In genomic region chr16:67248401-67249177, GRCh38 we compare ENCODE assay signal across 1 cellular context.
TF ChIP-seq lines count a peak whose summit lies in the region.

Gene SLC9A5, plus strand, starts transcription at chr16:67248979. Its CDS starts 36 bp downstream, at chr16:67249015.

TF ChIP-seq in HepG2, 621 proteins besides CTCF, POLR2A, EP300 and RAD21 (continued from another document and continues in another):
- TF ChIP-seq CSRNP2 (CRISPR knock-in tag; conservative IDR thresholded peaks at IDR 0.05; ENCODE audit: low read depth) (no peak), ZBTB10 (CRISPR knock-in tag; IDR thresholded peaks at IDR 0.05; ENCODE audit: borderline replicate concordance) (peak; percentile 68; the same call in 1 of the 2 replicates), CSRNP1 (CRISPR knock-in tag; IDR thresholded peaks at IDR 0.05) (0 out of 2 replicates have a peak, but pooled peaks have one; percentile 81), ZNF253 (CRISPR knock-in tag; IDR thresholded peaks at IDR 0.05; ENCODE audit: borderline replicate concordance) (no peak), TARDBP (CRISPR knock-in tag; IDR thresholded peaks at IDR 0.05) (no peak), ZSCAN22 (CRISPR knock-in tag; IDR thresholded peaks at IDR 0.05) (no peak), ZNF710 (CRISPR knock-in tag; IDR thresholded peaks at IDR 0.05; ENCODE audit: borderline replicate concordance) (no peak), MBNL3 (CRISPR knock-in tag; conservative IDR thresholded peaks at IDR 0.05) (no peak), ZNF569 (CRISPR knock-in tag; IDR thresholded peaks at IDR 0.05; ENCODE audit: borderline replicate concordance) (no peak), ZNF615 (CRISPR knock-in tag; IDR thresholded peaks at IDR 0.05; ENCODE audit: borderline replicate concordance) (no peak), ZNF256 (CRISPR knock-in tag; conservative IDR thresholded peaks at IDR 0.05) (no peak), ZNF720 (CRISPR knock-in tag; IDR thresholded peaks at IDR 0.05) (no peak), SRF (IDR thresholded peaks at IDR 0.05; ENCODE audit: low read depth, low read length) (no peak), FUBP1 (CRISPR knock-in tag; IDR thresholded peaks at IDR 0.05; ENCODE audit: borderline replicate concordance) (no peak), ATF7 (IDR thresholded peaks at IDR 0.05) (no peak), ATF7 (CRISPR knock-in tag; IDR thresholded peaks at IDR 0.05) (no peak), TERF1 (CRISPR knock-in tag; IDR thresholded peaks at IDR 0.05) (no peak), ZFX (CRISPR knock-in tag; IDR thresholded peaks at IDR 0.05; ENCODE audit: low read depth) (peak; percentile 27; the same call in 1 of the 2 replicates), KAT7 (CRISPR knock-in tag; IDR thresholded peaks at IDR 0.05; ENCODE audit: borderline replicate concordance) (no peak), ZBTB43 (CRISPR knock-in tag; conservative IDR thresholded peaks at IDR 0.05) (no peak), ZNF407 (CRISPR knock-in tag; IDR thresholded peaks at IDR 0.05; ENCODE audit: not compliant biosample characterization) (no peak), MYNN (CRISPR knock-in tag; IDR thresholded peaks at IDR 0.05; ENCODE audit: low read depth) (no peak), ZNF740 (CRISPR knock-in tag; IDR thresholded peaks at IDR 0.05) (peak; percentile 72; the same call in 1 of the 2 replicates), ZNF343 (CRISPR knock-in tag; IDR thresholded peaks at IDR 0.05) (no peak), HHEX (CRISPR knock-in tag; IDR thresholded peaks at IDR 0.05) (no peak), FOXA3 (CRISPR knock-in tag; IDR thresholded peaks at IDR 0.05) (no peak), MAFK (conservative IDR thresholded peaks at IDR 0.05 in 1 of 2, IDR thresholded peaks at IDR 0.05 in 1 of 2; ENCODE audit: low read length in 2 of 2) (no peak), ZEB1 (IDR thresholded peaks at IDR 0.05; ENCODE audit: insufficient replicate concordance, low read depth) (no peak), ZHX1 (CRISPR knock-in tag; IDR thresholded peaks at IDR 0.05; ENCODE audit: low read depth) (no peak), KDM2A (CRISPR knock-in tag; IDR thresholded peaks at IDR 0.05; ENCODE audit: borderline replicate concordance, low read depth) (no peak; the same call in none of the 2 replicates), ZNF235 (CRISPR knock-in tag; IDR thresholded peaks at IDR 0.05; ENCODE audit: borderline replicate concordance) (no peak)
